Comparison of ENCODE assay signal across 37 cellular contexts in genomic region chr3:127555108-127555507, GRCh38.
"Had no signal": no experiment of that assay in that cellular context is flagged by ENCODE, and none has a peak within 500 bp of the region (broad histone marks: within the 10 kb centered on the region; RNA-seq: fewer than 3 reads in every experiment).

No MANE protein-coding gene starts in this region.

- DNase-seq: activated effector memory CD4-positive, alpha-beta T cell treated with anti-CD3 and anti-CD28 coated beads, Interleukin-2, amount 50 U/mL, for 16 hours; activated effector memory CD4-positive, alpha-beta T cell treated with Interleukin-2 at 50 U/mL for 16 hours; activated gamma-delta T cell; activated gamma-delta T cell treated with Interleukin-2 at 50 U/mL for 16 hours; activated naive CD4-positive, alpha-beta T cell; activated naive CD4-positive, alpha-beta T cell treated with anti-CD3 and anti-CD28 coated beads for 36 hours; activated naive CD4-positive, alpha-beta T cell treated with anti-CD3 and anti-CD28 coated beads, Interleukin-2, amount 10 ng/mL, durations not matched to agents 7 days and 5 days; activated naive CD4-positive, alpha-beta T cell treated with anti-CD3 and anti-CD28 coated beads, Interleukin-2, amount 50 U/mL, for 16 hours; activated naive CD4-positive, alpha-beta T cell treated with Interleukin-2 at 50 U/mL for 16 hours; activated naive CD8-positive, alpha-beta T cell treated with anti-CD3 and anti-CD28 coated beads for 36 hours; activated naive CD8-positive, alpha-beta T cell treated with anti-CD3 and anti-CD28 coated beads, Interleukin-2, amount 10 ng/mL, durations not matched to agents 7 days and 5 days; activated naive CD8-positive, alpha-beta T cell treated with anti-CD3 and anti-CD28 coated beads, Interleukin-2, amount 50 U/mL, for 24 hours; activated T-cell treated with anti-CD3 and anti-CD28 coated beads, Interleukin-2, amount 50 U/mL, for 1 hour; activated T-cell treated with anti-CD3 and anti-CD28 coated beads, Interleukin-2, amount 50 U/mL, for 24 hours; activated T-cell treated with anti-CD3 and anti-CD28 coated beads, Interleukin-2, amount 50 U/mL, for 4 hours; activated T-cell treated with anti-CD3 and anti-CD28 coated beads, Interleukin-2, amount 50 U/mL, for 48 hours; activated T-cell treated with anti-CD3 and anti-CD28 coated beads, Interleukin-2, amount 50 U/mL, for 72 hours; adrenal gland; amniotic stem cell; amygdala; anterior cingulate cortex; body of pancreas; brain microvascular endothelial cell; caudate nucleus; central memory CD4-positive, alpha-beta T cell; cerebellar nuclear complex had no signal

- H3K4me1 Mint-ChIP-seq: activated naive CD8-positive, alpha-beta T cell treated with anti-CD3 and anti-CD28 coated beads for 36 hours had no signal

- H3K4me3 Mint-ChIP-seq: activated naive CD4-positive, alpha-beta T cell treated with anti-CD3 and anti-CD28 coated beads for 36 hours; activated naive CD4-positive, alpha-beta T cell treated with anti-CD3 and anti-CD28 coated beads, Interleukin-2, amount 10 ng/mL, durations not matched to agents 7 days and 5 days; activated naive CD4-positive, alpha-beta T cell treated with anti-CD3 and anti-CD28 coated beads, Interleukin-2, amount 50 U/mL, for 24 hours; activated naive CD8-positive, alpha-beta T cell; activated naive CD8-positive, alpha-beta T cell treated with anti-CD3 and anti-CD28 coated beads for 36 hours; activated naive CD8-positive, alpha-beta T cell treated with anti-CD3 and anti-CD28 coated beads, Interleukin-2, amount 10 ng/mL, durations not matched to agents 7 days and 5 days; activated naive CD8-positive, alpha-beta T cell treated with anti-CD3 and anti-CD28 coated beads, Interleukin-2, amount 50 U/mL, for 24 hours; activated T-cell treated with anti-CD3 and anti-CD28 coated beads, Interleukin-2, amount 50 U/mL, for 24 hours; activated T-cell treated with anti-CD3 and anti-CD28 coated beads, Interleukin-2, amount 50 U/mL, for 4 hours; activated T-cell treated with anti-CD3 and anti-CD28 coated beads, Interleukin-2, amount 50 U/mL, for 72 hours; activated T-helper 1 cell treated with anti-CD3 and anti-CD28 coated beads, Interleukin-12 subunit alpha, Interleukin-12 subunit beta, Interleukin-2, Interleukin-4 antibody, amounts not matched to agents 30 ng/mL and 10 ng/mL and 1 ng/mL, durations not matched to agents 14 hours and 24 hours and 36 hours; activated T-helper 17 cell treated with anti-CD3 and anti-CD28 coated beads, Interleukin-2, amount 50 U/mL, for 72 hours; brain; central memory CD8-positive, alpha-beta T cell had no signal

- H3K9me3 ChIP-seq: adrenal gland, ascending aorta, body of pancreas, breast epithelium had no signal

- H3K4me1 ChIP-seq: adrenal gland, ascending aorta, body of pancreas, breast epithelium had no signal

- H3K27me3 ChIP-seq: adrenal gland, ascending aorta, body of pancreas, brain microvascular endothelial cell, breast epithelium, cardiac muscle cell had no signal

- H3K36me3 Mint-ChIP-seq: brain had no signal

- H3K9me3 Mint-ChIP-seq: brain had no signal

- H3K27ac ChIP-seq: adrenal gland, ascending aorta, body of pancreas, brain microvascular endothelial cell, breast epithelium, cardiac muscle cell had no signal

- H3K27me3 Mint-ChIP-seq: activated naive CD8-positive, alpha-beta T cell treated with anti-CD3 and anti-CD28 coated beads for 36 hours; activated naive CD8-positive, alpha-beta T cell treated with anti-CD3 and anti-CD28 coated beads, Interleukin-2, amount 50 U/mL, for 24 hours had no signal

- H3K4me3 ChIP-seq: adrenal gland, ascending aorta, body of pancreas, breast epithelium, cardiac muscle cell had no signal

- H3K27ac Mint-ChIP-seq: activated naive CD4-positive, alpha-beta T cell treated with anti-CD3 and anti-CD28 coated beads for 36 hours; activated naive CD4-positive, alpha-beta T cell treated with anti-CD3 and anti-CD28 coated beads, Interleukin-2, amount 10 ng/mL, durations not matched to agents 7 days and 5 days; activated naive CD4-positive, alpha-beta T cell treated with anti-CD3 and anti-CD28 coated beads, Interleukin-2, amount 50 U/mL, for 24 hours; activated naive CD4-positive, alpha-beta T cell treated with anti-CD3 and anti-CD28 coated beads, Interleukin-2, amount 50 U/mL, for 72 hours; activated naive CD8-positive, alpha-beta T cell; activated naive CD8-positive, alpha-beta T cell treated with anti-CD3 and anti-CD28 coated beads for 36 hours; activated naive CD8-positive, alpha-beta T cell treated with anti-CD3 and anti-CD28 coated beads, Interleukin-2, amount 10 ng/mL, durations not matched to agents 7 days and 5 days; activated naive CD8-positive, alpha-beta T cell treated with anti-CD3 and anti-CD28 coated beads, Interleukin-2, amount 50 U/mL, for 24 hours; activated T-cell treated with anti-CD3 and anti-CD28 coated beads, Interleukin-2, amount 50 U/mL, for 24 hours; activated T-cell treated with anti-CD3 and anti-CD28 coated beads, Interleukin-2, amount 50 U/mL, for 72 hours; activated T-helper 1 cell treated with anti-CD3 and anti-CD28 coated beads, Interleukin-12 subunit alpha, Interleukin-12 subunit beta, Interleukin-2, Interleukin-4 antibody, amounts not matched to agents 30 ng/mL and 10 ng/mL and 1 ng/mL, durations not matched to agents 14 hours and 24 hours and 36 hours; activated T-helper 17 cell treated with anti-CD3 and anti-CD28 coated beads, Interleukin-2, amount 50 U/mL, for 72 hours; activated T-helper 2 cell treated with anti-CD3 and anti-CD28 coated beads, Interferon-gamma antibody, Interleukin-2, Interleukin-4, amounts not matched to agents 10 μg/mL and 5 μg/mL and 100 μg/mL, durations not matched to agents 14 hours and 24 hours and 36 hours had no signal

- H3K36me3 ChIP-seq: adrenal gland, ascending aorta, brain microvascular endothelial cell, breast epithelium, cardiac muscle cell had no signal

- ATAC-seq: activated naive CD4-positive, alpha-beta T cell treated with anti-CD3 and anti-CD28 coated beads, Interleukin-2, amount 50 U/mL, for 72 hours; activated naive CD8-positive, alpha-beta T cell treated with anti-CD3 and anti-CD28 coated beads, Interleukin-2, amount 50 U/mL, for 24 hours; activated T-cell treated with anti-CD3 and anti-CD28 coated beads, Interleukin-2, amount 50 U/mL, for 4 hours; activated T-cell treated with anti-CD3 and anti-CD28 coated beads, Interleukin-2, amount 50 U/mL, for 72 hours; activated T-helper 17 cell treated with anti-CD3 and anti-CD28 coated beads, Interleukin-2, amount 50 U/mL, for 72 hours; body of pancreas had no signal
